21 cellular contexts compared by ENCODE assay signal in genomic region chr18:25423267-25423666, GRCh38.
DNase-seq lines count a peak whose midpoint lies in the region; ATAC-seq, FAIRE-seq and TF ChIP-seq lines count a peak whose summit lies in the region.
"Had no signal": no experiment of that assay in that cellular context is flagged by ENCODE, and none has a peak within 500 bp of the region (broad histone marks: within the 10 kb centered on the region; RNA-seq: fewer than 3 reads in every experiment).

No MANE protein-coding gene starts in this region.

- H3K9ac ChIP-seq in HepG2 (ENCODE audit: insufficient read depth, low read depth, low read length): no peak overlapping the region
- H3K9ac ChIP-seq: GM23248 had no signal

- intact Hi-C loops in HepG2 (cut with micrococcal nuclease; ENCODE audit: unreplicated experiment) (no loop called here), Calu3 (cut with micrococcal nuclease; ENCODE audit: unreplicated experiment) (no loop called here)

- WGBS in HepG2 (ENCODE audit: low lambda C conversion rate): 4% methylated on average over 2 of the region's 2 CpGs

- TF ChIP-seq CTCF in endothelial cell (IDR thresholded peaks at IDR 0.05; ENCODE audit: unreplicated experiment) (no peak), HepG2 (CRISPR knock-in tag; IDR thresholded peaks at IDR 0.05) (no peak), Calu3 (IDR thresholded peaks at IDR 0.05; ENCODE audit: unreplicated experiment) (no peak)

- ATAC-seq in HepG2 (no peak), T-helper 17 cell (no peak)
- ATAC-seq: A549 had no signal

- H3K36me3 Mint-ChIP-seq in endothelial cell (ENCODE audit: low read depth, unreplicated experiment): peaks cover 4% of the 10 kb centered on the region
- no peaks in the 10 kb centered on the region for H3K36me3 Mint-ChIP-seq in T-helper 17 cell (ENCODE audit: low read depth)
- H3K36me3 Mint-ChIP-seq in Calu3 (ENCODE audit: insufficient read depth, unreplicated experiment): no peaks in the 10 kb centered on the region
- H3K36me3 Mint-ChIP-seq: IgD-negative memory B cell had no signal

- H4K20me1 ChIP-seq in HepG2 (ENCODE audit: insufficient read depth, low read length): no peaks in the 10 kb centered on the region

- H3K9me3 ChIP-seq in HepG2 (ENCODE audit: low read length): peaks cover 7% of the 10 kb centered on the region; the same call in 1 of the 2 replicates
- no peaks in the 10 kb centered on the region for H3K9me3 ChIP-seq in T-helper 17 cell (ENCODE audit: control insufficient read depth, low read length, poor library complexity, severe bottlenecking)
- H3K9me3 ChIP-seq: A549, Caco-2, HAP-1 had no signal

- H2AFZ ChIP-seq in HepG2 (ENCODE audit: low read length): no peak overlapping the region
- H2AFZ ChIP-seq: GM23248 had no signal

- H3K27ac ChIP-seq in HepG2 (ENCODE audit: extremely low read length, insufficient read depth, low read length): no peak overlapping the region
- H3K27ac ChIP-seq: A549, C4-2B, GM23248 had no signal

- H3K27me3 ChIP-seq in HepG2 (ENCODE audit: control insufficient read depth in 1 of 2, insufficient read depth in 2 of 2, low read length in 2 of 2): peaks cover 0 to 4% of the 10 kb centered on the region in 2 experiments; a peak in 2 of 5 replicates

- H3K27me3 Mint-ChIP-seq in endothelial cell (ENCODE audit: unreplicated experiment) (no peaks in the 10 kb centered on the region), T-helper 17 cell (no peaks in the 10 kb centered on the region), Calu3 (ENCODE audit: unreplicated experiment) (peaks cover 6% of the 10 kb centered on the region)

- TF ChIP-seq EP300 in HepG2 (IDR thresholded peaks at IDR 0.05; ENCODE audit: low read depth in 2 of 2, low read length in 2 of 2) (no peak), HepG2 (CRISPR knock-in tag; IDR thresholded peaks at IDR 0.05; ENCODE audit: borderline replicate concordance) (no peak)

- DNase-seq in HEK293T (ENCODE audit: extremely low spot score) (no peak), NCI-H748 (lab: John Stamatoyannopoulos, UW; ENCODE audit: unreplicated experiment) (peak; percentile 70), endothelial cell (ENCODE audit: low spot score) (no peak), HepG2 (ENCODE audit: low spot score) (no peak), T-helper 17 cell (no peak), Calu3 (no peak)
- DNase-seq: AML-193; Caco-2; CD4-positive, alpha-beta T cell; DMS153; GM23248; HFFc6; KBM-7 had no signal

- BruUV-seq in HepG2 (replicated peaks; lab: Mats Ljungman, UMichigan): no TSS peak
- BruUV-seq in Calu3 (replicated peaks; lab: Mats Ljungman, UMichigan): no TSS peak

- no peak for FAIRE-seq in HepG2 (lab: Jason Lieb, UNC)
- FAIRE-seq: A549, G401.6, GM12891, GM19239, HTR-8/SVneo had no signal

- peaks cover 2% of the 10 kb centered on the region for H3K4me1 Mint-ChIP-seq in endothelial cell (ENCODE audit: unreplicated experiment)
- no peaks in the 10 kb centered on the region for H3K4me1 Mint-ChIP-seq in T-helper 17 cell
- H3K4me1 Mint-ChIP-seq in Calu3 (ENCODE audit: low read depth, unreplicated experiment): no peaks in the 10 kb centered on the region
- H3K4me1 Mint-ChIP-seq: IgD-negative memory B cell had no signal

- POLR2A ChIA-PET in HEK293T (lab: Yijun Ruan, JAX): no interaction called here
- POLR2A ChIA-PET in HepG2 (lab: Yijun Ruan, JAX): no interaction called here

- H3K79me2 ChIP-seq in HepG2 (ENCODE audit: insufficient read depth, low read length): no peaks in the 10 kb centered on the region

- CTCF ChIA-PET in HEK293T (lab: Yijun Ruan, JAX): interaction anchor here (0.8 kb wide), 1 partner anchor 9 kb away, joined by 3 read pairs; no protein-coding TSS in a partner anchor
- CTCF ChIA-PET in HepG2 (lab: Yijun Ruan, JAX; ENCODE audit: low intra/inter-chr PET ratio, low total read pairs): no interaction called here
- CTCF ChIA-PET in Calu3 (lab: Charles Lee): no interaction called here

- in situ Hi-C loops in HepG2 (cut with HindIII; ENCODE audit: extremely low pct_ligation_motif_present, low pct_unique_long_range_greater_than_20kb): no loop called here

- H3K4me2 ChIP-seq in HepG2 (ENCODE audit: low read depth, low read length): no peak overlapping the region
- H3K4me2 ChIP-seq: A549 had no signal

- no peak for TF ChIP-seq POLR2A in HepG2 (IDR thresholded peaks at IDR 0.05; ENCODE audit: insufficient read depth in 1 of 2, low read depth in 2 of 2, low read length in 2 of 2)

- H3K27ac Mint-ChIP-seq in endothelial cell (ENCODE audit: unreplicated experiment) (peak overlapping the region; percentile 34), T-helper 17 cell (no peak overlapping the region), Calu3 (ENCODE audit: unreplicated experiment) (no peak overlapping the region)
- H3K27ac Mint-ChIP-seq: CD4-positive, alpha-beta T cell; HFFc6; IgD-negative memory B cell had no signal

- no peaks in the 10 kb centered on the region for H3K4me1 ChIP-seq in HepG2 (ENCODE audit: insufficient read depth, low read length)
- H3K4me1 ChIP-seq: A549, Caco-2, HAP-1 had no signal

- H3K36me3 ChIP-seq in HepG2 (replicated peaks in 1 of 2; ENCODE audit: control insufficient read depth in 1 of 2, insufficient read depth in 2 of 2, low read length in 2 of 2): no peaks in the 10 kb centered on the region
- H3K36me3 ChIP-seq: HAP-1 had no signal

- H3K4me3 Mint-ChIP-seq in endothelial cell (ENCODE audit: unreplicated experiment): no peak overlapping the region
- H3K4me3 Mint-ChIP-seq in T-helper 17 cell: no peak overlapping the region
- H3K4me3 Mint-ChIP-seq in Calu3 (ENCODE audit: low read depth, unreplicated experiment): no peak overlapping the region
- H3K4me3 Mint-ChIP-seq: CD4-positive, alpha-beta T cell; HFFc6; IgD-negative memory B cell had no signal

- TF ChIP-seq RAD21 in HepG2 (CRISPR knock-in tag; IDR thresholded peaks at IDR 0.05): no peak

- H3K4me3 ChIP-seq in HepG2 (replicated peaks in 1 of 3; ENCODE audit: insufficient read depth in 1 of 3, low read depth in 2 of 3, low read length in 3 of 3): no peak overlapping the region
- H3K4me3 ChIP-seq: A549, GM23248, HAP-1 had no signal

- H3K9me3 Mint-ChIP-seq in endothelial cell (ENCODE audit: unreplicated experiment) (no peaks in the 10 kb centered on the region), Calu3 (ENCODE audit: low read depth, unreplicated experiment) (peaks cover 5% of the 10 kb centered on the region)
- H3K9me3 Mint-ChIP-seq: CD4-positive, alpha-beta T cell had no signal

TF ChIP-seq in HEK293T, 16 proteins besides CTCF, POLR2A, EP300 and RAD21:
- TF ChIP-seq FOXM1 (IDR thresholded peaks at IDR 0.05; ENCODE audit: borderline replicate concordance): no peak
- no peak for TF ChIP-seq HDGF (IDR thresholded peaks at IDR 0.05; ENCODE audit: borderline replicate concordance)
- 0 out of 2 replicates have a peak, but pooled peaks have one; percentile 25 for TF ChIP-seq L3MBTL2 (conservative IDR thresholded peaks at IDR 0.05)
- TF ChIP-seq SP1 (IDR thresholded peaks at IDR 0.05): no peak
- TF ChIP-seq ARNT (IDR thresholded peaks at IDR 0.05): no peak
- TF ChIP-seq ELF4 (IDR thresholded peaks at IDR 0.05): no peak
- peak; percentile 7; the same call in 1 of the 2 replicates for TF ChIP-seq CTBP1 (IDR thresholded peaks at IDR 0.05; ENCODE audit: borderline replicate concordance)
- TF ChIP-seq FOXA1 (IDR thresholded peaks at IDR 0.05): peak; percentile 68

TF ChIP-seq in HepG2, 621 proteins besides CTCF, POLR2A, EP300 and RAD21 (continues in another document):
- TF ChIP-seq HOXA9 (CRISPR knock-in tag; IDR thresholded peaks at IDR 0.05; ENCODE audit: borderline replicate concordance) (no peak), EHMT2 (IDR thresholded peaks at IDR 0.05; ENCODE audit: borderline replicate concordance, low read depth, low read length) (no peak), ZGPAT (CRISPR knock-in tag; IDR thresholded peaks at IDR 0.05) (no peak), ZNF30 (CRISPR knock-in tag; IDR thresholded peaks at IDR 0.05) (no peak), ZBTB43 (CRISPR knock-in tag; conservative IDR thresholded peaks at IDR 0.05) (no peak), TRAFD1 (CRISPR knock-in tag; IDR thresholded peaks at IDR 0.05; ENCODE audit: borderline replicate concordance) (no peak), ZNF761 (CRISPR knock-in tag; conservative IDR thresholded peaks at IDR 0.05) (no peak), SP5 (CRISPR knock-in tag; IDR thresholded peaks at IDR 0.05; ENCODE audit: borderline replicate concordance, low read depth) (no peak), ZSCAN22 (CRISPR knock-in tag; IDR thresholded peaks at IDR 0.05) (no peak)
